ENCODE assay signal across 1 cellular context in the genomic region with DNA sequence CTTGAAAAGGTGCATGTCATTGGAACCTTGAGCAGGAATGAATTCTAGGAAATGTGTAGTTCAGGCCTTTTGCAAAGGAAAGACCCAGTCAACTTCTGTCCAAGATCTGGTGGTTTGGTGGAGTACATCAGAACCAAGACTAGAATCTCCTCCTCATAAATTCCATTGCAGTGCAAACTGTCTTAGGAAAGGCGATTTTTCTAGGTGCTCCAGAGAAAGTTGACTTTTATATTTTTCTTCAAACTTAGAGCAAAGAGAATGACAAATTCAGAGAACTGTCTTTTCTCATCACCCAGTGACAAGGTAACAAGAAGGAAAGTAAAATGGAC.
TF ChIP-seq lines count a peak whose summit lies in the region.

No MANE protein-coding gene starts in this region.

TF ChIP-seq in K562, 482 proteins besides CTCF, POLR2A, EP300 and RAD21 (continued from another document):
- TF ChIP-seq, protein P1, sequence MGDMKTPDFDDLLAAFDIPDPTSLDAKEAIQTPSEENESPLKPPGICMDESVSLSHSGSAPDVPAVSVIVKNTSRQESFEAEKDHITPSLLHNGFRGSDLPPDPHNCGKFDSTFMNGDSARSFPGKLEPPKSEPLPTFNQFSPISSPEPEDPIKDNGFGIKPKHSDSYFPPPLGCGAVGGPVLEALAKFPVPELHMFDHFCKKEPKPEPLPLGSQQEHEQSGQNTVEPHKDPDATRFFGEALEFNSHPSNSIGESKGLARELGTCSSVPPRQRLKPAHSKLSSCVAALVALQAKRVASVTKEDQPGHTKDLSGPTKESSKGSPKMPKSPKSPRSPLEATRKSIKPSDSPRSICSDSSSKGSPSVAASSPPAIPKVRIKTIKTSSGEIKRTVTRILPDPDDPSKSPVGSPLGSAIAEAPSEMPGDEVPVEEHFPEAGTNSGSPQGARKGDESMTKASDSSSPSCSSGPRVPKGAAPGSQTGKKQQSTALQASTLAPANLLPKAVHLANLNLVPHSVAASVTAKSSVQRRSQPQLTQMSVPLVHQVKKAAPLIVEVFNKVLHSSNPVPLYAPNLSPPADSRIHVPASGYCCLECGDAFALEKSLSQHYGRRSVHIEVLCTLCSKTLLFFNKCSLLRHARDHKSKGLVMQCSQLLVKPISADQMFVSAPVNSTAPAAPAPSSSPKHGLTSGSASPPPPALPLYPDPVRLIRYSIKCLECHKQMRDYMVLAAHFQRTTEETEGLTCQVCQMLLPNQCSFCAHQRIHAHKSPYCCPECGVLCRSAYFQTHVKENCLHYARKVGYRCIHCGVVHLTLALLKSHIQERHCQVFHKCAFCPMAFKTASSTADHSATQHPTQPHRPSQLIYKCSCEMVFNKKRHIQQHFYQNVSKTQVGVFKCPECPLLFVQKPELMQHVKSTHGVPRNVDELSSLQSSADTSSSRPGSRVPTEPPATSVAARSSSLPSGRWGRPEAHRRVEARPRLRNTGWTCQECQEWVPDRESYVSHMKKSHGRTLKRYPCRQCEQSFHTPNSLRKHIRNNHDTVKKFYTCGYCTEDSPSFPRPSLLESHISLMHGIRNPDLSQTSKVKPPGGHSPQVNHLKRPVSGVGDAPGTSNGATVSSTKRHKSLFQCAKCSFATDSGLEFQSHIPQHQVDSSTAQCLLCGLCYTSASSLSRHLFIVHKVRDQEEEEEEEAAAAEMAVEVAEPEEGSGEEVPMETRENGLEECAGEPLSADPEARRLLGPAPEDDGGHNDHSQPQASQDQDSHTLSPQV (IDR thresholded peaks at IDR 0.05): 0 out of 2 replicates have a peak, but pooled peaks have one; percentile 82
- TF ChIP-seq DPF2 (IDR thresholded peaks at IDR 0.05): peak; percentile 4; the same call in 1 of the 2 replicates
- 0 out of 2 replicates have a peak, but pooled peaks have one; percentile 48 for TF ChIP-seq EP400 (IDR thresholded peaks at IDR 0.05)
- no peak for TF ChIP-seq TCFL5 (CRISPR knock-in tag; conservative IDR thresholded peaks at IDR 0.05)
- TF ChIP-seq NFIC (IDR thresholded peaks at IDR 0.05): no peak
- TF ChIP-seq EHMT2 (IDR thresholded peaks at IDR 0.05): peak; percentile 67
- TF ChIP-seq ARID1B (IDR thresholded peaks at IDR 0.05): peak; percentile 6; the same call in 1 of the 2 replicates
- TF ChIP-seq FOXK1 (CRISPR knock-in tag; IDR thresholded peaks at IDR 0.05; ENCODE audit: borderline replicate concordance): no peak
- peak; percentile 65; the same call in 1 of the 2 replicates for TF ChIP-seq FOSL1 (tag; conservative IDR thresholded peaks at IDR 0.05)
- TF ChIP-seq SUPT5H (IDR thresholded peaks at IDR 0.05): 0 out of 2 replicates have a peak, but pooled peaks have one; percentile 25
- peak; percentile 67; the same call in 1 of the 2 replicates for TF ChIP-seq STAT5A (IDR thresholded peaks at IDR 0.05; ENCODE audit: borderline replicate concordance, low read length)
- no peak for TF ChIP-seq DACH1 (IDR thresholded peaks at IDR 0.05; ENCODE audit: partially characterized antibody)
- TF ChIP-seq KLF10 (CRISPR knock-in tag; IDR thresholded peaks at IDR 0.05): no peak
- TF ChIP-seq, protein P2, sequence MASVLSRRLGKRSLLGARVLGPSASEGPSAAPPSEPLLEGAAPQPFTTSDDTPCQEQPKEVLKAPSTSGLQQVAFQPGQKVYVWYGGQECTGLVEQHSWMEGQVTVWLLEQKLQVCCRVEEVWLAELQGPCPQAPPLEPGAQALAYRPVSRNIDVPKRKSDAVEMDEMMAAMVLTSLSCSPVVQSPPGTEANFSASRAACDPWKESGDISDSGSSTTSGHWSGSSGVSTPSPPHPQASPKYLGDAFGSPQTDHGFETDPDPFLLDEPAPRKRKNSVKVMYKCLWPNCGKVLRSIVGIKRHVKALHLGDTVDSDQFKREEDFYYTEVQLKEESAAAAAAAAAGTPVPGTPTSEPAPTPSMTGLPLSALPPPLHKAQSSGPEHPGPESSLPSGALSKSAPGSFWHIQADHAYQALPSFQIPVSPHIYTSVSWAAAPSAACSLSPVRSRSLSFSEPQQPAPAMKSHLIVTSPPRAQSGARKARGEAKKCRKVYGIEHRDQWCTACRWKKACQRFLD (CRISPR knock-in tag; IDR thresholded peaks at IDR 0.05): 0 out of 2 replicates have a peak, but pooled peaks have one; percentile 42
- no peak for TF ChIP-seq CSDE1 (IDR thresholded peaks at IDR 0.05)
- peak; percentile 49 for TF ChIP-seq SMARCE1 (IDR thresholded peaks at IDR 0.05)
- TF ChIP-seq CCNT2 (IDR thresholded peaks at IDR 0.05; ENCODE audit: borderline replicate concordance, extremely low read depth, insufficient read length, low read depth, low read length): peak; percentile 35
- TF ChIP-seq, protein P3, sequence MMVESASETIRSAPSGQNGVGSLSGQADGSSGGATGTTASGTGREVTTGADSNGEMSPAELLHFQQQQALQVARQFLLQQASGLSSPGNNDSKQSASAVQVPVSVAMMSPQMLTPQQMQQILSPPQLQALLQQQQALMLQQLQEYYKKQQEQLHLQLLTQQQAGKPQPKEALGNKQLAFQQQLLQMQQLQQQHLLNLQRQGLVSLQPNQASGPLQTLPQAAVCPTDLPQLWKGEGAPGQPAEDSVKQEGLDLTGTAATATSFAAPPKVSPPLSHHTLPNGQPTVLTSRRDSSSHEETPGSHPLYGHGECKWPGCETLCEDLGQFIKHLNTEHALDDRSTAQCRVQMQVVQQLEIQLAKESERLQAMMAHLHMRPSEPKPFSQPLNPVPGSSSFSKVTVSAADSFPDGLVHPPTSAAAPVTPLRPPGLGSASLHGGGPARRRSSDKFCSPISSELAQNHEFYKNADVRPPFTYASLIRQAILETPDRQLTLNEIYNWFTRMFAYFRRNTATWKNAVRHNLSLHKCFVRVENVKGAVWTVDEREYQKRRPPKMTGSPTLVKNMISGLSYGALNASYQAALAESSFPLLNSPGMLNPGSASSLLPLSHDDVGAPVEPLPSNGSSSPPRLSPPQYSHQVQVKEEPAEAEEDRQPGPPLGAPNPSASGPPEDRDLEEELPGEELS (CRISPR knock-in tag; IDR thresholded peaks at IDR 0.05; ENCODE audit: borderline replicate concordance): no peak
- TF ChIP-seq CREB1 (IDR thresholded peaks at IDR 0.05): 0 out of 2 replicates have a peak, but pooled peaks have one; percentile 4
- TF ChIP-seq CREB1 (CRISPR knock-in tag; IDR thresholded peaks at IDR 0.05): no peak
- TF ChIP-seq NR2C2 (CRISPR knock-in tag; IDR thresholded peaks at IDR 0.05): no peak
- TF ChIP-seq NR2C2 (tag; IDR thresholded peaks at IDR 0.05): peak; percentile 29; the same call in 1 of the 2 replicates
- TF ChIP-seq, protein P4, sequence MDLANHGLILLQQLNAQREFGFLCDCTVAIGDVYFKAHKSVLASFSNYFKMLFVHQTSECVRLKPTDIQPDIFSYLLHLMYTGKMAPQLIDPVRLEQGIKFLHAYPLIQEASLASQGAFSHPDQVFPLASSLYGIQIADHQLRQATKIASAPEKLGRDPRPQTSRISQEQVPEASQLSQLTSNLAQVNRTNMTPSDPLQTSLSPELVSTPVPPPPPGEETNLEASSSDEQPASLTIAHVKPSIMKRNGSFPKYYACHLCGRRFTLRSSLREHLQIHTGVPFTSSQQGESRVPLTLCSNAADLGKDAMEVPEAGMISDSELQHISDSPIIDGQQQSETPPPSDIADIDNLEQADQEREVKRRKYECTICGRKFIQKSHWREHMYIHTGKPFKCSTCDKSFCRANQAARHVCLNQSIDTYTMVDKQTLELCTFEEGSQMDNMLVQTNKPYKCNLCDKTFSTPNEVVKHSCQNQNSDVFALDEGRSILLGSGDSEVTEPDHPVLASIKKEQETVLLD (IDR thresholded peaks at IDR 0.05): 0 out of 2 replicates have a peak, but pooled peaks have one; percentile 5
- TF ChIP-seq, protein P5, sequence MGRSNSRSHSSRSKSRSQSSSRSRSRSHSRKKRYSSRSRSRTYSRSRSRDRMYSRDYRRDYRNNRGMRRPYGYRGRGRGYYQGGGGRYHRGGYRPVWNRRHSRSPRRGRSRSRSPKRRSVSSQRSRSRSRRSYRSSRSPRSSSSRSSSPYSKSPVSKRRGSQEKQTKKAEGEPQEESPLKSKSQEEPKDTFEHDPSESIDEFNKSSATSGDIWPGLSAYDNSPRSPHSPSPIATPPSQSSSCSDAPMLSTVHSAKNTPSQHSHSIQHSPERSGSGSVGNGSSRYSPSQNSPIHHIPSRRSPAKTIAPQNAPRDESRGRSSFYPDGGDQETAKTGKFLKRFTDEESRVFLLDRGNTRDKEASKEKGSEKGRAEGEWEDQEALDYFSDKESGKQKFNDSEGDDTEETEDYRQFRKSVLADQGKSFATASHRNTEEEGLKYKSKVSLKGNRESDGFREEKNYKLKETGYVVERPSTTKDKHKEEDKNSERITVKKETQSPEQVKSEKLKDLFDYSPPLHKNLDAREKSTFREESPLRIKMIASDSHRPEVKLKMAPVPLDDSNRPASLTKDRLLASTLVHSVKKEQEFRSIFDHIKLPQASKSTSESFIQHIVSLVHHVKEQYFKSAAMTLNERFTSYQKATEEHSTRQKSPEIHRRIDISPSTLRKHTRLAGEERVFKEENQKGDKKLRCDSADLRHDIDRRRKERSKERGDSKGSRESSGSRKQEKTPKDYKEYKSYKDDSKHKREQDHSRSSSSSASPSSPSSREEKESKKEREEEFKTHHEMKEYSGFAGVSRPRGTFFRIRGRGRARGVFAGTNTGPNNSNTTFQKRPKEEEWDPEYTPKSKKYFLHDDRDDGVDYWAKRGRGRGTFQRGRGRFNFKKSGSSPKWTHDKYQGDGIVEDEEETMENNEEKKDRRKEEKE (IDR thresholded peaks at IDR 0.05; ENCODE audit: borderline replicate concordance in 1 of 2, control insufficient read depth in 1 of 2, low read depth in 2 of 2, low read length in 1 of 2): 0 out of 4 replicates have a peak, but pooled peaks of 1 of the 2 experiments have one; percentile 30
- peak; percentile 7; the same call in 1 of the 2 replicates for TF ChIP-seq GATAD2B (IDR thresholded peaks at IDR 0.05; ENCODE audit: borderline replicate concordance)
- peak; percentile 10; the same call in 1 of the 2 replicates for TF ChIP-seq SMARCC2 (IDR thresholded peaks at IDR 0.05; ENCODE audit: low read depth)
- no peak for TF ChIP-seq SMARCA5 (IDR thresholded peaks at IDR 0.05)
